Comparison of ENCODE assay signal across 15 cellular contexts in the genomic region with DNA sequence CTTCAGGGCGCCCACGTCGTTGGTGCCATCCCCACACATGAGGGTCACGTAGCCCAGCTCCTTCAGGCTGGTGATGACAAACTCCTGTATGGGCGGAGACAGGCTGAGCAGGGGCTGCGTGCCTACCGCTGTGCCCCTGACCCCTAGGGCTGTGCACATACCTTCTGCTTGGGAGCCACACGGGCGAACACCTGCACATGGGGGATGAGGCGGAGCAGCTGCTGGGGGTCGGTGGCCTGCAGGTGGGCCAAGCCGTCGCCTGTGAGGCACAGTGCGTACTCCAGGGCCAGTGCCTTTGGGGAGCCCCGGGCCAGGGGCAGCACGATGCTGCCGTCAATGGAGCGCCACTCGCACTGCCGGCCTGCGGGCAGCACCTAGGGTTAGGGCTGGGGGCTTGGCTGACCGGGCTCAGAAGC. TPM values are rescaled to one million over a fixed set of nuclear protein-coding genes. Genes with fewer than 3 reads are reported as not detected.
A peak's percentile ranks its signal among the peaks of the same experiment; 100 is the strongest.
DNase-seq lines count a peak whose midpoint lies in the region; ATAC-seq, FAIRE-seq and TF ChIP-seq lines count a peak whose summit lies in the region.
"Had no signal": no experiment of that assay in that cellular context is flagged by ENCODE, and none has a peak within 500 bp of the region (broad histone marks: within the 10 kb centered on the region; RNA-seq: fewer than 3 reads in every experiment).

No MANE protein-coding gene starts in this region.

- ATAC-seq in DND-41 (ENCODE audit: insufficient read depth, low read depth): 0 out of 3 replicates have a peak, but pooled peaks have one; percentile 8

- no peak for FAIRE-seq in HTR-8/SVneo (lab: Jason Lieb, UNC)
- FAIRE-seq: G401.6 had no signal

- H3K4me2 ChIP-seq in DND-41 (ENCODE audit: insufficient read depth, low read length): no peak overlapping the region
- H3K4me2 ChIP-seq in osteoblast (ENCODE audit: insufficient read depth, low read length): no peak overlapping the region

- no peaks in the 10 kb centered on the region for H3K4me1 ChIP-seq in DND-41 (ENCODE audit: insufficient read depth, low read length)
- no peaks in the 10 kb centered on the region for H3K4me1 ChIP-seq in osteoblast (ENCODE audit: insufficient read depth, low read length)

- H3K9ac ChIP-seq in DND-41 (ENCODE audit: low read depth, low read length): no peak overlapping the region

- no peak for DNase-seq in activated CD4-positive, alpha-beta T cell treated with anti-CD3 and anti-CD28 coated beads, Interleukin-2, amount 10 ng/mL, durations not matched to agents 24 days and 14 days
- DNase-seq in activated CD4-positive, alpha-beta T cell treated with anti-CD3 and anti-CD28 coated beads, Interleukin-2, amount 50 U/mL, for 4 hours: no peak
- no peak for DNase-seq in DND-41
- no peak for DNase-seq in activated naive CD8-positive, alpha-beta T cell treated with anti-CD3 and anti-CD28 coated beads for 36 hours
- DNase-seq in osteoblast (ENCODE audit: insufficient read length, low spot score, missing footprints): peak; percentile 65
- no peak for DNase-seq in HTR-8/SVneo (ENCODE audit: insufficient read length, low spot score)
- no peak for DNase-seq in COLO829 (ENCODE audit: low spot score)
- DNase-seq in AG20443 (ENCODE audit: low spot score): no peak
- DNase-seq: GOT3, NCI-H1436, NCI-H2081 treated with DMSO at 0.1 percent for 48 hours, NCI-H524 had no signal

- peak overlapping the region; percentile 11; the same call in 1 of the 2 replicates for H3K27ac ChIP-seq in DND-41 (ENCODE audit: low read length)
- H3K27ac ChIP-seq in osteoblast (ENCODE audit: low read depth, low read length): no peak overlapping the region
- H3K27ac ChIP-seq: C4-2B, SJCRH30 had no signal

- H3K36me3 Mint-ChIP-seq in activated CD4-positive, alpha-beta T cell treated with anti-CD3 and anti-CD28 coated beads, Interleukin-2, amount 10 ng/mL, durations not matched to agents 24 days and 14 days (ENCODE audit: low read depth): peaks cover 65% of the 10 kb centered on the region
- H3K36me3 Mint-ChIP-seq in activated naive CD8-positive, alpha-beta T cell treated with anti-CD3 and anti-CD28 coated beads for 36 hours: peaks cover 16% of the 10 kb centered on the region

- TF ChIP-seq CTCF in DND-41 (IDR thresholded peaks at IDR 0.05; ENCODE audit: borderline replicate concordance, extremely low read depth, low read length, poor library complexity, severe bottlenecking) (no peak), osteoblast (IDR thresholded peaks at IDR 0.05; ENCODE audit: extremely low read depth, low read depth, low read length) (no peak)

- H4K20me1 ChIP-seq in DND-41 (ENCODE audit: insufficient read depth, low read length) (peaks cover 43% of the 10 kb centered on the region), osteoblast (ENCODE audit: insufficient read depth, low read length) (peaks cover 4% of the 10 kb centered on the region)

- H3K36me3 ChIP-seq in DND-41 (ENCODE audit: insufficient read depth, low read length): peaks cover 96% of the 10 kb centered on the region
- H3K36me3 ChIP-seq in osteoblast (ENCODE audit: insufficient read depth, low read length): peaks cover 71% of the 10 kb centered on the region

- H3K27ac Mint-ChIP-seq in activated CD4-positive, alpha-beta T cell treated with anti-CD3 and anti-CD28 coated beads, Interleukin-2, amount 10 ng/mL, durations not matched to agents 24 days and 14 days: peak overlapping the region; percentile 53
- H3K27ac Mint-ChIP-seq in activated naive CD8-positive, alpha-beta T cell treated with anti-CD3 and anti-CD28 coated beads for 36 hours: peak overlapping the region; percentile 47

- no peaks in the 10 kb centered on the region for H3K9me3 ChIP-seq in DND-41 (ENCODE audit: insufficient read depth, low read length, severe bottlenecking)
- no peaks in the 10 kb centered on the region for H3K9me3 ChIP-seq in osteoblast (ENCODE audit: low read depth, low read length)
- H3K9me3 ChIP-seq: SJCRH30 had no signal

- H3K27me3 ChIP-seq in DND-41 (ENCODE audit: insufficient read depth, low read length, poor library complexity): no peaks in the 10 kb centered on the region
- no peaks in the 10 kb centered on the region for H3K27me3 ChIP-seq in osteoblast (ENCODE audit: insufficient read depth, low read length)
- H3K27me3 ChIP-seq: SJCRH30 had no signal

- H3K79me2 ChIP-seq in DND-41 (ENCODE audit: insufficient read depth, low read length) (no peaks in the 10 kb centered on the region; the same call in none of the 2 replicates), osteoblast (ENCODE audit: insufficient read depth, low read length) (no peaks in the 10 kb centered on the region)

- intact Hi-C loops in activated CD4-positive, alpha-beta T cell treated with anti-CD3 and anti-CD28 coated beads, Interleukin-2, amount 10 ng/mL, durations not matched to agents 24 days and 14 days (cut with micrococcal nuclease): no loop called here

- H3K4me3 ChIP-seq in DND-41 (ENCODE audit: low read depth in 1 of 2, low read length in 2 of 2): no peak overlapping the region
- no peak overlapping the region for H3K4me3 ChIP-seq in osteoblast (ENCODE audit: insufficient read depth, low read length)
- H3K4me3 ChIP-seq: SJCRH30 had no signal

- H3K27me3 Mint-ChIP-seq in activated CD4-positive, alpha-beta T cell treated with anti-CD3 and anti-CD28 coated beads, Interleukin-2, amount 10 ng/mL, durations not matched to agents 24 days and 14 days: no peaks in the 10 kb centered on the region
- H3K27me3 Mint-ChIP-seq in activated naive CD8-positive, alpha-beta T cell treated with anti-CD3 and anti-CD28 coated beads for 36 hours: no peaks in the 10 kb centered on the region

- H3K4me1 Mint-ChIP-seq in activated CD4-positive, alpha-beta T cell treated with anti-CD3 and anti-CD28 coated beads, Interleukin-2, amount 10 ng/mL, durations not matched to agents 24 days and 14 days: no peaks in the 10 kb centered on the region
- H3K4me1 Mint-ChIP-seq in activated naive CD8-positive, alpha-beta T cell treated with anti-CD3 and anti-CD28 coated beads for 36 hours: peaks cover 3% of the 10 kb centered on the region

- H2AFZ ChIP-seq in DND-41 (ENCODE audit: low read depth, low read length): no peak overlapping the region
- no peak overlapping the region for H2AFZ ChIP-seq in osteoblast (ENCODE audit: low read length)

- no peak overlapping the region for H3K4me3 Mint-ChIP-seq in activated CD4-positive, alpha-beta T cell treated with anti-CD3 and anti-CD28 coated beads, Interleukin-2, amount 10 ng/mL, durations not matched to agents 24 days and 14 days
- no peak overlapping the region for H3K4me3 Mint-ChIP-seq in activated naive CD8-positive, alpha-beta T cell treated with anti-CD3 and anti-CD28 coated beads for 36 hours

- H3K9me3 Mint-ChIP-seq in activated CD4-positive, alpha-beta T cell treated with anti-CD3 and anti-CD28 coated beads, Interleukin-2, amount 10 ng/mL, durations not matched to agents 24 days and 14 days: no peaks in the 10 kb centered on the region
- no peaks in the 10 kb centered on the region for H3K9me3 Mint-ChIP-seq in activated naive CD8-positive, alpha-beta T cell treated with anti-CD3 and anti-CD28 coated beads for 36 hours

RNA-seq across cellular contexts. Expression of gene GMIP, which starts 6.1 kb away (rescaled TPM):
- total RNA-seq in activated CD4-positive, alpha-beta T cell treated with anti-CD3 and anti-CD28 coated beads, Interleukin-2, amount 10 ng/mL, durations not matched to agents 24 days and 14 days: 56.1 and 61.2 TPM in 2 replicates
- total RNA-seq in activated naive CD8-positive, alpha-beta T cell treated with anti-CD3 and anti-CD28 coated beads for 36 hours: 10 to 100 TPM; 53.3 to 54.7 TPM
- 4.7 and 6.5 TPM in 2 replicates for total RNA-seq in osteoblast

RNA-seq across cellular contexts. Expression of gene ATP13A1, which starts 13.9 kb away (rescaled TPM):
- total RNA-seq in activated CD4-positive, alpha-beta T cell treated with anti-CD3 and anti-CD28 coated beads, Interleukin-2, amount 10 ng/mL, durations not matched to agents 24 days and 14 days: 85.9 and 89.2 TPM in 2 replicates
- 10 to 100 TPM; 72.6 to 76.4 TPM for total RNA-seq in activated naive CD8-positive, alpha-beta T cell treated with anti-CD3 and anti-CD28 coated beads for 36 hours
- 43.3 and 65.9 TPM in 2 replicates for total RNA-seq in osteoblast

RNA-seq across cellular contexts. Expression of gene ZNF101, which starts 19.1 kb away (rescaled TPM):
- total RNA-seq in activated CD4-positive, alpha-beta T cell treated with anti-CD3 and anti-CD28 coated beads, Interleukin-2, amount 10 ng/mL, durations not matched to agents 24 days and 14 days: 44.2 and 45.5 TPM in 2 replicates
- 10 to 100 TPM; 71.8 to 73.2 TPM for total RNA-seq in activated naive CD8-positive, alpha-beta T cell treated with anti-CD3 and anti-CD28 coated beads for 36 hours
- total RNA-seq in osteoblast: 7.2 and 9.4 TPM in 2 replicates

RNA-seq across cellular contexts. Expression of gene LPAR2, which starts 21.6 kb away (rescaled TPM):
- 21.9 and 23.9 TPM in 2 replicates for total RNA-seq in activated CD4-positive, alpha-beta T cell treated with anti-CD3 and anti-CD28 coated beads, Interleukin-2, amount 10 ng/mL, durations not matched to agents 24 days and 14 days
- total RNA-seq in activated naive CD8-positive, alpha-beta T cell treated with anti-CD3 and anti-CD28 coated beads for 36 hours: 10 to 100 TPM; 23.7 to 28.4 TPM
- 0.72 and 0.88 TPM in 2 replicates for total RNA-seq in osteoblast

RNA-seq across cellular contexts. Expression of gene PBX4, which starts 31.1 kb away (rescaled TPM):
- total RNA-seq in activated CD4-positive, alpha-beta T cell treated with anti-CD3 and anti-CD28 coated beads, Interleukin-2, amount 10 ng/mL, durations not matched to agents 24 days and 14 days: 19.2 and 20.5 TPM in 2 replicates
- total RNA-seq in activated naive CD8-positive, alpha-beta T cell treated with anti-CD3 and anti-CD28 coated beads for 36 hours: 1 to 10 TPM; 8.2 to 9.6 TPM
- total RNA-seq in osteoblast: 0.36 and 0.88 TPM in 2 replicates
